1 cellular context compared by ENCODE assay signal in genomic region chr10:105727131-105727530, GRCh38.
TF ChIP-seq lines count a peak whose summit lies in the region.

No MANE protein-coding gene starts in this region.

TF ChIP-seq in GM23338, 12 proteins besides CTCF, POLR2A, EP300 and RAD21:
- TF ChIP-seq ZNF462 (CRISPR knock-in tag; IDR thresholded peaks at IDR 0.05) (no peak), NANOG (IDR thresholded peaks at IDR 0.05; ENCODE audit: borderline replicate concordance) (no peak), EZH2phosphoT487 (IDR thresholded peaks at IDR 0.05; ENCODE audit: unreplicated experiment) (no peak), ZNF114 (CRISPR knock-in tag; IDR thresholded peaks at IDR 0.05) (no peak), EZH2 (IDR thresholded peaks at IDR 0.05; ENCODE audit: low read depth, unreplicated experiment) (no peak), POLR2AphosphoS5 (IDR thresholded peaks at IDR 0.05; ENCODE audit: low read depth) (no peak), ETS1 (IDR thresholded peaks at IDR 0.05) (no peak), REST (IDR thresholded peaks at IDR 0.05; ENCODE audit: unreplicated experiment) (no peak)
